ENCODE assay signal across 10 cellular contexts in genomic region chr19:18157465-18158063, GRCh38. TPM values are rescaled to one million over a fixed set of nuclear protein-coding genes. Genes with fewer than 3 reads are reported as not detected.
DNase-seq lines count a peak whose midpoint lies in the region; ATAC-seq and TF ChIP-seq lines count a peak whose summit lies in the region.
"Had no signal": no experiment of that assay in that cellular context is flagged by ENCODE, and none has a peak within 500 bp of the region (broad histone marks: within the 10 kb centered on the region; RNA-seq: fewer than 3 reads in every experiment).

No MANE protein-coding gene starts in this region.

- peaks cover 4% of the 10 kb centered on the region for H3K27me3 Mint-ChIP-seq in brain

- H3K4me1 Mint-ChIP-seq in brain, result peaks cover 50% of the 10 kb centered on the region

- no peaks in the 10 kb centered on the region for H3K9me3 Mint-ChIP-seq in brain

- H3K4me1 ChIP-seq in BLaER1 (peaks cover 53% of the 10 kb centered on the region), muscle layer of colon (ENCODE audit: insufficient read depth, low read length) (peaks cover 40% of the 10 kb centered on the region)

- peak overlapping the region in 4 of 5 experiments; percentile 66 to 78 (median 74) for H3K4me3 Mint-ChIP-seq in brain

- peak overlapping the region; percentile 66 for H3K4me2 ChIP-seq in BLaER1

- peak overlapping the region; percentile 93 to 97 (median 94) for H3K27ac Mint-ChIP-seq in brain

- H3K4me3 ChIP-seq in BLaER1 (no peak overlapping the region), muscle layer of colon (ENCODE audit: low read depth in 1 of 2, low read length in 2 of 2) (no peak overlapping the region)

- peaks cover 32% of the 10 kb centered on the region for H4K20me1 ChIP-seq in BLaER1

- no peak for TF ChIP-seq CTCF in brain (conservative IDR thresholded peaks at IDR 0.05)

- H3K27me3 ChIP-seq in BLaER1 (no peaks in the 10 kb centered on the region), muscle layer of colon (ENCODE audit: control insufficient read depth in 1 of 2, insufficient read depth in 2 of 2, low read length in 2 of 2) (no peaks in the 10 kb centered on the region)

- peak; percentile 52 for DNase-seq in NCI-H2081 treated with DMSO at 0.1 percent for 48 hours (lab: John Stamatoyannopoulos, UW)
- no peak for DNase-seq in stimulated activated CD4-positive, alpha-beta T cell treated with anti-CD3 and anti-CD28 coated beads, Interleukin-12 subunit alpha, Interleukin-12 subunit beta, amount 100 ng/mL, for 4 hours
- DNase-seq in effector CD4-positive, alpha-beta T cell, result no peak
- DNase-seq: activated gamma-delta T cell, MV-4-11 had no signal

- H3K9ac ChIP-seq in BLaER1 (peak overlapping the region; percentile 41; the same call in 1 of the 2 replicates), muscle layer of colon (ENCODE audit: low read length) (no peak overlapping the region)

- H3K36me3 ChIP-seq in BLaER1, result peaks cover 29% of the 10 kb centered on the region
- H3K36me3 ChIP-seq in muscle layer of colon (ENCODE audit: insufficient read depth, low read length), result peaks cover 14% of the 10 kb centered on the region

- peak overlapping the region; percentile 46 for H3K27ac ChIP-seq in BLaER1
- peak overlapping the region; percentile 68 for H3K27ac ChIP-seq in muscle layer of colon (ENCODE audit: low read depth, low read length)

- no peaks in the 10 kb centered on the region for H3K9me3 ChIP-seq in BLaER1
- H3K9me3 ChIP-seq in muscle layer of colon (ENCODE audit: low read length), result no peaks in the 10 kb centered on the region

- ATAC-seq in GM19035 (IDR thresholded peaks at IDR 0.05; ENCODE audit: unreplicated experiment) (no peak), GM21515 (IDR thresholded peaks at IDR 0.05; ENCODE audit: unreplicated experiment) (no peak)

- H3K36me3 Mint-ChIP-seq in brain, result peaks cover 21% of the 10 kb centered on the region

RNA-seq across cellular contexts. Expression of gene PIK3R2, which starts 4.6 kb away (rescaled TPM):
- 30.0 TPM for polyA plus RNA-seq in brain (ENCODE audit: insufficient read depth, low read depth, low replicate concordance)

RNA-seq across cellular contexts. Expression of gene IFI30, which starts 16.0 kb away (rescaled TPM):
- 55.7 TPM for polyA plus RNA-seq in brain (ENCODE audit: insufficient read depth, low read depth, low replicate concordance)

RNA-seq across cellular contexts. Expression of gene MPV17L2, which starts 35.5 kb away (rescaled TPM):
- 19.0 TPM for polyA plus RNA-seq in brain (ENCODE audit: insufficient read depth, low read depth, low replicate concordance)

RNA-seq across cellular contexts. Expression of gene RAB3A, which starts 46.3 kb away (rescaled TPM):
- polyA plus RNA-seq in brain (ENCODE audit: insufficient read depth, low read depth, low replicate concordance), result 184 TPM

RNA-seq across cellular contexts. Expression of gene MAST3, which starts 60.0 kb away (rescaled TPM):
- polyA plus RNA-seq in brain (ENCODE audit: insufficient read depth, low read depth, low replicate concordance), result 34.8 TPM
